8 cellular contexts compared by ENCODE assay signal in the genomic region with DNA sequence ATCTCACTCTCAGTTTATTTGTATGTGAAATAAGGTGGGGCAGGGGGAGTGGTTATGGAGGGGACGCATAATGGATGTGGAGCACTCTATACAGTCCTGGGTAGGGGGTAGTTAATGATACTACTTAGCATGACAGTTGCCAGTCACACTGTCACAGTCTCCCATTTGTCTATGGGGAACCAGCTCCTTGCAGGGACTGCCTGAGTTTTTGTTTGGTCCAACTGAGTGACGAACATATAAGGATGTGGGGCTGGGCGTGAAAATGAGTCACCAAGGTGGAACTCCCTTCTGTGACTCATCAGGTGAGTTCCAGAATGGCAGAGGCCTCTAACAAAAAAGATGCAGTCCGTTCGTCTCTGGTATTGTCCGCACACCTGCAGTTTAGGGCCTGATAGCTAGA.
A peak's percentile ranks its signal among the peaks of the same experiment; 100 is the strongest.
DNase-seq lines count a peak whose midpoint lies in the region; ATAC-seq, FAIRE-seq and TF ChIP-seq lines count a peak whose summit lies in the region.

No MANE protein-coding gene starts in this region.

- TF ChIP-seq CTCF in bronchial epithelial cell (IDR thresholded peaks at IDR 0.05; ENCODE audit: insufficient read depth, low read length, severe bottlenecking): no peak

- H3K36me3 ChIP-seq in bronchial epithelial cell (ENCODE audit: control insufficient read depth, insufficient read depth, low read length): no peaks in the 10 kb centered on the region

- peak; percentile 96 for FAIRE-seq in bronchial epithelial cell (lab: Jason Lieb, UNC)

- H3K4me3 ChIP-seq in bronchial epithelial cell (ENCODE audit: low read depth, low read length): no peak overlapping the region

- ATAC-seq in GM21381 (IDR thresholded peaks at IDR 0.05; ENCODE audit: unreplicated experiment): peak; percentile 35
- ATAC-seq in HG03095 (IDR thresholded peaks at IDR 0.05; ENCODE audit: unreplicated experiment): no peak

- H3K27me3 ChIP-seq in bronchial epithelial cell (ENCODE audit: control insufficient read depth, insufficient read depth, low read length): no peaks in the 10 kb centered on the region

- DNase-seq in M059J (ENCODE audit: low read depth): peak; percentile 54
- DNase-seq in bronchial epithelial cell (ENCODE audit: low read depth): peak; percentile 94
- peak in 2 of 3 experiments; percentile 6 to 8 for DNase-seq in stimulated activated CD4-positive, alpha-beta T cell treated with anti-CD3 and anti-CD28 coated beads, TNF-alpha, amount 100 ng/mL, for 4 hours (ENCODE audit: low read depth in 3 of 3)
- DNase-seq in Kasumi-1 (lab: John Stamatoyannopoulos, UW): no peak
- DNase-seq in cortex of kidney (lab: John Stamatoyannopoulos, UW): no peak
- DNase-seq in DMS 273 (lab: John Stamatoyannopoulos, UW; ENCODE audit: unreplicated experiment): no peak

Comparison
In these comparisons a context has a peak if more than half of its experiments do, and no peak if none do; other contexts are left out.
1. DNase-seq: peak in M059J (single experiment), bronchial epithelial cell (single experiment) and stimulated activated CD4-positive, alpha-beta T cell treated with anti-CD3 and anti-CD28 coated beads, TNF-alpha, amount 100 ng/mL, for 4 hours (2 of 3); none in Kasumi-1 (0 of 2), cortex of kidney (single experiment) and DMS 273 (single experiment).